In genomic region chr13:37515226-37515625, GRCh38 we compare ENCODE assay signal across 29 cellular contexts.
"Had no signal": no experiment of that assay in that cellular context is flagged by ENCODE, and none has a peak within 500 bp of the region (broad histone marks: within the 10 kb centered on the region; RNA-seq: fewer than 3 reads in every experiment).

No MANE protein-coding gene starts in this region.

- H2AFZ ChIP-seq: neural progenitor cell, parathyroid adenoma had no signal

- H3K27me3 ChIP-seq: neural progenitor cell, ovary, right lobe of liver, sigmoid colon, spleen, suprapubic skin, testis, tibial artery, transverse colon, upper lobe of right lung, uterus had no signal

- DNase-seq: natural killer cell; occipital lobe; ovary; posterior cingulate gyrus; psoas muscle; right cardiac atrium; right lobe of liver; sigmoid colon; spleen; stimulated activated CD4-positive, alpha-beta T cell treated with anti-CD3 and anti-CD28 coated beads, Interleukin-12 subunit alpha, Interleukin-12 subunit beta, amount 100 ng/mL, for 4 hours; stimulated activated CD4-positive, alpha-beta T cell treated with anti-CD3 and anti-CD28 coated beads, Interleukin-1b, Interleukin-23, amount 100 ng/mL, for 48 hours; stimulated activated CD4-positive, alpha-beta T cell treated with anti-CD3 and anti-CD28 coated beads, Interleukin-4, amount 100 ng/mL, for 1 hour; stimulated activated CD4-positive, alpha-beta T cell treated with anti-CD3 and anti-CD28 coated beads, Interleukin-4, amount 100 ng/mL, for 4 hours; stimulated activated CD8-positive, alpha-beta memory T cell treated with anti-CD3 and anti-CD28 coated beads, Interleukin-4, amount 100 ng/mL, for 48 hours; stimulated activated naive CD4-positive, alpha-beta T cell; stimulated activated naive CD8-positive, alpha-beta T cell treated with anti-CD3 and anti-CD28 coated beads, Interleukin-15, amount 100 ng/mL, for 72 hours; stimulated activated naive CD8-positive, alpha-beta T cell treated with anti-CD3 and anti-CD28 coated beads, Interleukin-15, Interleukin-2, amounts not matched to agents 100 U/mL and 50 U/mL, for 24 hours; substantia nigra; testis; tibial artery; transverse colon; upper lobe of right lung; uterus had no signal

- H3K4me2 ChIP-seq: neural progenitor cell, smooth muscle cell had no signal

- H3K4me1 ChIP-seq: neural progenitor cell, parathyroid adenoma, psoas muscle, right lobe of liver, sigmoid colon, spleen, suprapubic skin, testis, tibial artery, transverse colon, upper lobe of right lung, uterus had no signal

- H3K9me3 ChIP-seq: ovary, psoas muscle, right lobe of liver, spleen, suprapubic skin, testis, tibial artery, transverse colon, upper lobe of right lung, uterus had no signal

- ATAC-seq: natural killer cell; psoas muscle; right cardiac atrium; right lobe of liver; stimulated activated memory B cell treated with anti-CD40 and anti-IgM and Interleukin-4, amounts not matched to agents 10 μg/mL and 1 μg/mL and 100 μg/mL, for 72 hours; stimulated activated naive CD8-positive, alpha-beta T cell treated with anti-CD3 and anti-CD28 coated beads, Interleukin-15, amount 100 ng/mL, for 72 hours; stimulated activated naive CD8-positive, alpha-beta T cell treated with anti-CD3 and anti-CD28 coated beads, Interleukin-15, Interleukin-2, amounts not matched to agents 100 U/mL and 50 U/mL, for 24 hours; upper lobe of right lung had no signal

- H3K4me3 ChIP-seq: neural progenitor cell, ovary, psoas muscle, right lobe of liver, sigmoid colon, skin epidermis, smooth muscle cell, spleen, suprapubic skin, testis, tibial artery, transverse colon, upper lobe of right lung, uterus had no signal

- H3K27ac ChIP-seq: neural progenitor cell, ovary, parathyroid adenoma, psoas muscle, right lobe of liver, sigmoid colon, skin epidermis, spleen, suprapubic skin, testis, tibial artery, transverse colon, upper lobe of right lung, uterus had no signal

- H3K9ac ChIP-seq: neural progenitor cell, parathyroid adenoma had no signal

- H3K79me2 ChIP-seq: parathyroid adenoma had no signal

- H3K36me3 ChIP-seq: neural progenitor cell, ovary, right lobe of liver, sigmoid colon, spleen, suprapubic skin, tibial artery, transverse colon, upper lobe of right lung, uterus had no signal
